In the genomic region with DNA sequence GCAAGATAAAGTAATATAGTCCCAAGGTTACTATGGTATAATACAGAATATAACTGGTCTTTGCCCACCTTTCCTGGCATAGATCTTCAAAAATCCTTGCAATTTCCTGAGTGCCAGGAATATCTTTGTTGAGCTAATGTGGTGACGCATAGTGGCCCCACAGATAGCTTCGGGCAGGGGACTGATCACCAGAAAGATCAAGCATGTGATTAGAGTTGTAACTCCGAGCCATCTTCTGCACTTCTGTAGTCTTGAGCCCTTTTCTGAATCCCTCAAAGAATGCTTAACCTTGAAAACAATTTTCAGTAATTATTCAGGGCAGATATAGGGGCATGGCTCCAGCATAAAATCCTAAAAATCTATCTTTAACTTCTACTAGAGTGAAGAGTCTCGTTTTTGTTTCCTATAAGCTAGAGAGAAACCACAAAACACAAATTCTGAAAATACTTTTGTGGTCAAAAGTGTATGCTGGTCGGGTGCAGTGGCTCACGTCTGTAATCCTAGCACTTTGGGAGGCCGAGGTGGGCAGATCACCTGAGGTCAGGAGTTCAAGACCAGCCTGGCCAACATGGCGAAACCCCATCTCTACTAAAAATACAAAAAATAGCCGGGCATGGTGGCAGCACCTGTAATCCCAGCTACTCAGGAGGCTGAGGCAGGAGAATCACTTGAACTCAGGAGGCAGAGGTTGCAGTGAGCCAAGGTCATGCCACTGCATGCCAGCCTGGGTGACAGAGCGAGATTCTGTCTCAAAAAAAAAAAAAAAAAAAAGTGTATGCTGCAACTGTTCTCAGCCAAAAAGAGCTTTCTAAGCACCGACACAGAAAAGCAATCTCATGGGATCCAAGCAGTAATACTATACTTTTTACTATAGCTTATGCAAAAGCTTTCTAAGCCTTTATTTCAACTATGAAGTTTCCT, we compare ENCODE assay signal across 7 cellular contexts.
DNase-seq lines count a peak whose midpoint lies in the region; ATAC-seq and TF ChIP-seq lines count a peak whose summit lies in the region.
"Not testable (repeated sequence)": the region's sequence is repeated elsewhere in the genome, so short reads cannot be mapped to it uniquely, and the experiment has no call there.

No MANE protein-coding gene starts in this region.

- H3K27me3 Mint-ChIP-seq in GM23338 (ENCODE audit: insufficient read depth, low read depth, poor library complexity); activated T-cell treated with anti-CD3 and anti-CD28 coated beads, Interleukin-2, amount 50 U/mL, for 72 hours (ENCODE audit: low read depth); central memory CD8-positive, alpha-beta T cell; memory B cell: not testable (repeated sequence)

- not testable (repeated sequence) for H3K9me3 Mint-ChIP-seq in GM23338; activated T-cell treated with anti-CD3 and anti-CD28 coated beads, Interleukin-2, amount 50 U/mL, for 72 hours; central memory CD8-positive, alpha-beta T cell; memory B cell

- not testable (repeated sequence) for H3K9me2 ChIP-seq in GM23338 (ENCODE audit: insufficient read depth)

- H3K27me3 ChIP-seq in GM23338 (ENCODE audit: insufficient read depth), result not testable (repeated sequence)

- H3F3A ChIP-seq in GM23338 (replicated peaks; ENCODE audit: low read depth), result not testable (repeated sequence)

- H3K27ac ChIP-seq in GM23338 (ENCODE audit: low read depth), result peak overlapping the region; percentile 56; the same call in 1 of the 2 replicates

- H3K4me3 Mint-ChIP-seq in GM23338; central memory CD8-positive, alpha-beta T cell; memory B cell: not testable (repeated sequence)
- H3K4me3 Mint-ChIP-seq in activated T-cell treated with anti-CD3 and anti-CD28 coated beads, Interleukin-2, amount 50 U/mL, for 72 hours, result peak overlapping the region in 1 of 2 donors; percentile 22

- not testable (repeated sequence) for ATAC-seq in GM23338; central memory CD8-positive, alpha-beta T cell (replicated peaks; ENCODE audit: extremely low read depth, poor library complexity, severe bottlenecking); memory B cell (ENCODE audit: low read depth)
- peak; percentile 34; the same call in 2 of the 3 replicates for ATAC-seq in SK-N-SH treated with all-trans-retinoic acid at 6 μM for 48 hours
- ATAC-seq in activated T-cell treated with anti-CD3 and anti-CD28 coated beads, Interleukin-2, amount 50 U/mL, for 72 hours (replicated peaks in 1 of 2), result peak in 1 of 2 donors; percentile 51

- not testable (repeated sequence) for H3K27ac Mint-ChIP-seq in GM23338
- H3K27ac Mint-ChIP-seq in activated T-cell treated with anti-CD3 and anti-CD28 coated beads, Interleukin-2, amount 50 U/mL, for 72 hours, result peak overlapping the region; percentile 75
- H3K27ac Mint-ChIP-seq in central memory CD8-positive, alpha-beta T cell (ENCODE audit: low read depth), result peak overlapping the region; percentile 7
- peak overlapping the region; percentile 43 for H3K27ac Mint-ChIP-seq in memory B cell

- H3K36me3 Mint-ChIP-seq in GM23338 (ENCODE audit: low read depth) (peaks cover 35% of the 10 kb centered on the region; the same call in 2 of the 3 replicates), memory B cell (peaks cover 18% of the 10 kb centered on the region)
- H3K36me3 Mint-ChIP-seq in activated T-cell treated with anti-CD3 and anti-CD28 coated beads, Interleukin-2, amount 50 U/mL, for 72 hours (ENCODE audit: insufficient read depth in 2 of 2), result peaks cover 5 to 16% of the 10 kb centered on the region in 2 donors
- H3K36me3 Mint-ChIP-seq in central memory CD8-positive, alpha-beta T cell (ENCODE audit: insufficient read depth), result peaks cover 22% of the 10 kb centered on the region

- DNase-seq in EH (ENCODE audit: low read depth) (peak; percentile 68), M059J (ENCODE audit: low read depth) (peak; percentile 90)
- not testable (repeated sequence) for DNase-seq in GM23338 (ENCODE audit: low spot score); activated T-cell treated with anti-CD3 and anti-CD28 coated beads, Interleukin-2, amount 50 U/mL, for 72 hours; central memory CD8-positive, alpha-beta T cell (ENCODE audit: low spot score in 2 of 2); memory B cell (ENCODE audit: low spot score in 2 of 2)

- H4K20me1 ChIP-seq in GM23338 (replicated peaks; ENCODE audit: insufficient read depth), result not testable (repeated sequence)

- not testable (repeated sequence) for H3K4me3 ChIP-seq in GM23338

- TF ChIP-seq CTCF in GM23338 (conservative IDR thresholded peaks at IDR 0.05; ENCODE audit: low read depth in 2 of 2), result not testable (repeated sequence)

- H2AFZ ChIP-seq in GM23338, result not testable (repeated sequence)

- H3K4me1 Mint-ChIP-seq in GM23338; central memory CD8-positive, alpha-beta T cell: not testable (repeated sequence)
- peaks cover 20% of the 10 kb centered on the region for H3K4me1 Mint-ChIP-seq in activated T-cell treated with anti-CD3 and anti-CD28 coated beads, Interleukin-2, amount 50 U/mL, for 72 hours (ENCODE audit: low read depth)
- H3K4me1 Mint-ChIP-seq in memory B cell, result peaks cover 11% of the 10 kb centered on the region

- not testable (repeated sequence) for H3K4me1 ChIP-seq in GM23338 (ENCODE audit: insufficient read depth)

- not testable (repeated sequence) for H3K79me2 ChIP-seq in GM23338 (replicated peaks; ENCODE audit: insufficient read depth)

- not testable (repeated sequence) for H3K4me2 ChIP-seq in GM23338

- H3K36me3 ChIP-seq in GM23338 (ENCODE audit: insufficient read depth), result 0 out of 2 replicates have a peak, but pooled peaks cover 11% of the 10 kb centered on the region
